ENCODE assay signal across 8 cellular contexts in genomic region chr1:194295690-194296089, GRCh38.
DNase-seq lines count a peak whose midpoint lies in the region; ATAC-seq and TF ChIP-seq lines count a peak whose summit lies in the region.

No MANE protein-coding gene starts in this region.

- POLR2A ChIA-PET in PC-9 (lab: Charles Lee; ENCODE audit: unreplicated experiment): no interaction called here

- ATAC-seq in GM21360 (IDR thresholded peaks at IDR 0.05; ENCODE audit: unreplicated experiment) (peak; percentile 82), HG03520 (IDR thresholded peaks at IDR 0.05; ENCODE audit: unreplicated experiment) (peak; percentile 95), esophagus mucosa (peak; percentile 78)

- TF ChIP-seq CTCF in PC-9 (conservative IDR thresholded peaks at IDR 0.05): peak; percentile 55

- H3K4me3 ChIP-seq in PC-9: no peak overlapping the region

- no peaks in the 10 kb centered on the region for H3K36me3 ChIP-seq in PC-9 (ENCODE audit: low read depth)

- H2AFZ ChIP-seq in PC-9: no peak overlapping the region

- no peaks in the 10 kb centered on the region for H3K27me3 ChIP-seq in PC-9 (ENCODE audit: insufficient read depth, low read depth)

- H3K27ac ChIP-seq in PC-9: no peak overlapping the region

- no peaks in the 10 kb centered on the region for H3K79me2 ChIP-seq in PC-9 (ENCODE audit: low read depth)

- intact Hi-C loops in PC-9 (cut with micrococcal nuclease; ENCODE audit: unreplicated experiment): loop anchor here (5.0 kb wide), 2 partner anchors 888 to 1113 kb away; no protein-coding TSS in a partner anchor

- H3K4me1 ChIP-seq in PC-9 (replicated peaks; ENCODE audit: insufficient read depth): no peaks in the 10 kb centered on the region

- no peaks in the 10 kb centered on the region for H3F3A ChIP-seq in PC-9 (ENCODE audit: insufficient read depth, low read depth)

- H3K4me2 ChIP-seq in PC-9: no peak overlapping the region

- DNase-seq in NOMO-1 treated with DMSO at 0.1 percent for 48 hours (lab: John Stamatoyannopoulos, UW; ENCODE audit: unreplicated experiment): peak; percentile 22
- DNase-seq in NOMO-1 treated with dmso at 0.1 percent for 144 hours (lab: John Stamatoyannopoulos, UW; ENCODE audit: unreplicated experiment): no peak
- peak in 1 of 2 experiments; percentile 3 for DNase-seq in PC-9
- peak; percentile 9 for DNase-seq in pons (ENCODE audit: low spot score)
- no peak for DNase-seq in GM19238 (ENCODE audit: insufficient read length, low spot score)

- no peaks in the 10 kb centered on the region for H3K9me3 ChIP-seq in PC-9 (ENCODE audit: insufficient read depth, low read depth)

- no peaks in the 10 kb centered on the region; the same call in 1 of the 2 replicates for H3K9me2 ChIP-seq in PC-9 (ENCODE audit: insufficient read depth)

- no TSS peak for BruUV-seq in PC-9 (replicated peaks; lab: Mats Ljungman, UMichigan)

- no peaks in the 10 kb centered on the region for H4K20me1 ChIP-seq in PC-9 (ENCODE audit: insufficient read depth)

- CTCF ChIA-PET in PC-9 (lab: Charles Lee): no interaction called here

Comparison
In these comparisons a context has a peak if more than half of its experiments do, and no peak if none do; other contexts are left out.
1. DNase-seq: peak in NOMO-1 treated with DMSO at 0.1 percent for 48 hours (single experiment) and pons (single experiment); none in NOMO-1 treated with dmso at 0.1 percent for 144 hours (single experiment) and GM19238 (single experiment).
2. Peak in every context shown above with its lines, with median percentiles within 50 percentile points of each other: ATAC-seq.